ENCODE assay signal across 7 cellular contexts in the genomic region with DNA sequence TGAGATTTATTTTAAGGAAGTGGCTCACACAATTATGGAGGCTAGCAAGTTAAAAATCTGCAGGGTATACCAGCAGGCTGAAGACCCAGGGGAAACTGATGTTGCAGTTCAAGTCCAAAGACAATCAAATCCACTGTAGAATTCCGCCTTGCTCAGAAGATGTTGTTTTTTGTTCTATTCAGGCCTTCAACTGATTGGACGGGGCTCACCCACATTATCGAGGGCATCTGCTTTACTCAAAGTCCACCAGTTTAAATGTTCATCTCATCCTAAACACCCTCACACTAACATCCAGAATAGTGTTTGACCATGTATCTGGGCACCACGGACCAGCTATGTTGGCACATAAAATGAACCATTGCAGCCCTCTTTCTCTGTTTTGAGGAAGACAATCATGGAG.
"Had no signal": no experiment of that assay in that cellular context is flagged by ENCODE, and none has a peak within 500 bp of the region (broad histone marks: within the 10 kb centered on the region; RNA-seq: fewer than 3 reads in every experiment).

No MANE protein-coding gene starts in this region.

- H3K4me2 ChIP-seq: KMS-11 had no signal

- FAIRE-seq: HepG2, HTR-8/SVneo had no signal

- H3K27ac ChIP-seq: HL-60, KMS-11 had no signal

- DNase-seq: IMR-90, KBM-7, KG1 had no signal

- H3K9ac ChIP-seq: KMS-11 had no signal
